15 cellular contexts compared by ENCODE assay signal in the genomic region with DNA sequence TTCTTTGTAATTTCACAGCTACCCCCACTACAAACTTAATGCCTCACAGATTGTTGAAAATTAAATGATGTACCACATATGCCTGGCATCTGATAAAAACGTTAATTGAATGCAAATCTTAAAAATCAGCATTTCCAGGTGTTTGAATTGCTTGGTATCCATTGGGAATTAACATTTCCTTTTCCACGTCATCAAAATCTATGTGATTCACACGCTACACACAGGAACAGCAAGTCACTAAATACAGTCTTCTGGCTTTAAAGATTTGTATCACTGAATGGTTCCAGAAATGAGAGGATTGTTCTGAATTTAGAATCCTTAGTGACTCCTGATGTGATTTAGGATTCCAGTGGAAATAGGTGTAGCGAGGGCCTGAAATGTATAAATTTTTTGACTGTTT. TPM values are rescaled to one million over a fixed set of nuclear protein-coding genes. Genes with fewer than 3 reads are reported as not detected.
DNase-seq lines count a peak whose midpoint lies in the region; TF ChIP-seq lines count a peak whose summit lies in the region.
"Had no signal": no experiment of that assay in that cellular context is flagged by ENCODE, and none has a peak within 500 bp of the region (broad histone marks: within the 10 kb centered on the region; RNA-seq: fewer than 3 reads in every experiment).

No MANE protein-coding gene starts in this region.

- H3K4me3 ChIP-seq in GM23248 (no peak overlapping the region), cardiac fibroblast (replicated peaks in 1 of 2; ENCODE audit: low read depth in 2 of 2, low read length in 2 of 2) (no peak overlapping the region)

- H3K4me3 Mint-ChIP-seq in HFFc6 = no peak overlapping the region
- H3K4me3 Mint-ChIP-seq: CD8-positive, alpha-beta T cell had no signal

- H2AFZ ChIP-seq in GM23248 = peak overlapping the region; percentile 54

- DNase-seq in GM23248 = peak; percentile 55
- DNase-seq in HFFc6 = no peak
- DNase-seq in cardiac fibroblast (ENCODE audit: low read depth in 2 of 2) = peak; percentile 7 to 70
- peak; percentile 2 for DNase-seq in fibroblast of the conjunctiva (ENCODE audit: low read depth)
- no peak for DNase-seq in KG1 (lab: John Stamatoyannopoulos, UW)
- no peak for DNase-seq in NCI-H1105 treated with DMSO at 0.1 percent for 48 hours (lab: John Stamatoyannopoulos, UW)
- no peak for DNase-seq in anterior cingulate cortex (lab: John Stamatoyannopoulos, UW)
- no peak for DNase-seq in stimulated activated CD4-positive, alpha-beta T cell treated with anti-CD3 and anti-CD28 coated beads, Interleukin-1b, Interleukin-23, amount 100 ng/mL, for 48 hours
- DNase-seq: BE2C; CD8-positive, alpha-beta T cell; COR-L47; DMS53; GF-D8; H7 had no signal

- H3K9me2 ChIP-seq in GM23248 (ENCODE audit: insufficient read depth) = no peaks in the 10 kb centered on the region

- WGBS in GM23248 (ENCODE audit: low coverage in 1 of 2, low lambda C conversion rate in 2 of 2, missing lambda C conversion rate in 2 of 2), 2 experiments = 18 to 23% methylated on average over 4 of the region's 4 CpGs

- H3K27ac Mint-ChIP-seq in HFFc6 = 0 out of 2 replicates have a peak overlapping the region, but pooled peaks have one; percentile 5
- H3K27ac Mint-ChIP-seq: CD8-positive, alpha-beta T cell had no signal

- peaks cover 13% of the 10 kb centered on the region for H3K4me1 Mint-ChIP-seq in HFFc6 (ENCODE audit: low read depth)

- H4K20me1 ChIP-seq in GM23248 (ENCODE audit: insufficient read depth) = no peaks in the 10 kb centered on the region

- no peaks in the 10 kb centered on the region for H3K27me3 ChIP-seq in GM23248 (replicated peaks; ENCODE audit: insufficient read depth)
- H3K27me3 ChIP-seq: BE2C had no signal

- H3K36me3 Mint-ChIP-seq in HFFc6 (ENCODE audit: low read depth) = no peaks in the 10 kb centered on the region
- H3K36me3 Mint-ChIP-seq: CD8-positive, alpha-beta T cell had no signal

- H3F3A ChIP-seq in GM23248 (ENCODE audit: insufficient read depth) = no peaks in the 10 kb centered on the region

- H3K9ac ChIP-seq in GM23248 = no peak overlapping the region

- no peaks in the 10 kb centered on the region; the same call in 1 of the 2 replicates for H3K9me3 Mint-ChIP-seq in HFFc6
- H3K9me3 Mint-ChIP-seq: CD8-positive, alpha-beta T cell had no signal

- H3K36me3 ChIP-seq in GM23248 (ENCODE audit: low read depth) = no peaks in the 10 kb centered on the region
- H3K36me3 ChIP-seq: BE2C had no signal

- TF ChIP-seq CTCF in HFFc6 (IDR thresholded peaks at IDR 0.05) (no peak), cardiac fibroblast (IDR thresholded peaks at IDR 0.05; ENCODE audit: low read depth, low read length) (no peak)

- peak overlapping the region; percentile 22 for H3K4me2 ChIP-seq in GM23248 (ENCODE audit: unreplicated experiment)

- H3K27ac ChIP-seq in GM23248 = no peak overlapping the region
- H3K27ac ChIP-seq: C4-2B had no signal

- H3K27me3 Mint-ChIP-seq in HFFc6 (ENCODE audit: insufficient read depth) = peaks cover 18% of the 10 kb centered on the region

- H3K9me3 ChIP-seq in GM23248 (ENCODE audit: low read depth) = no peaks in the 10 kb centered on the region
- H3K9me3 ChIP-seq: BE2C had no signal

- H3K79me2 ChIP-seq in GM23248 (ENCODE audit: insufficient read depth) = no peaks in the 10 kb centered on the region

- peaks cover 9% of the 10 kb centered on the region for H3K4me1 ChIP-seq in GM23248 (ENCODE audit: insufficient read depth)
- H3K4me1 ChIP-seq: BE2C had no signal

- in situ Hi-C loops in GM23248 (cut with MboI) = no loop called here

RNA-seq across cellular contexts. Expression of a gene that starts 24.6 kb away (rescaled TPM):
- total RNA-seq in GM23248 (2014; rRNA removed; shearing (Covaris generic)) = not detected in 2 replicates
- 1.6 and 1.7 TPM in 2 replicates for polyA plus RNA-seq in GM23248 (2016; fragmentation: Nextera tagmentation; extraction: Ambion mirVana)
- 1 to 10 TPM in 2 of 6 experiments, under 1 TPM in 2, not detected in 2; 0.31 to 2.1 (median 1.0) TPM for total RNA-seq in HFFc6 (2021; fragmentation: NEBNext Ultra II Directional; extraction: Animal tissue kit (Norgen Biotek cat#: 25700))

RNA-seq across cellular contexts. Expression of a gene that starts 25.7 kb away (rescaled TPM):
- total RNA-seq in GM23248 (2014; rRNA removed; shearing (Covaris generic)) = 8.2 and 9.8 TPM in 2 replicates
- polyA plus RNA-seq in GM23248 (2016; fragmentation: Nextera tagmentation; extraction: Ambion mirVana) = 0.51 TPM in 2 replicates
- total RNA-seq in HFFc6 (2021; fragmentation: NEBNext Ultra II Directional; extraction: Animal tissue kit (Norgen Biotek cat#: 25700)) = 1 to 10 TPM; 1.9 to 5.6 (median 4.5) TPM
- total RNA-seq: CD8-positive, alpha-beta T cell had no signal

RNA-seq across cellular contexts. Expression of a gene that starts 59.7 kb away (rescaled TPM):
- total RNA-seq in GM23248 (2014; rRNA removed; shearing (Covaris generic)) = 1.4 TPM in 1 of 2 replicates, not detected in the other
- polyA plus RNA-seq in GM23248 (2016; fragmentation: Nextera tagmentation; extraction: Ambion mirVana) = 0.30 TPM in 1 of 2 replicates, not detected in the other
- under 1 TPM; 0.15 to 0.45 (median 0.32) TPM for total RNA-seq in HFFc6 (2021; fragmentation: NEBNext Ultra II Directional; extraction: Animal tissue kit (Norgen Biotek cat#: 25700))
- total RNA-seq: CD8-positive, alpha-beta T cell; H7 had no signal

Comparison
In these comparisons a context has a peak if more than half of its experiments do, and no peak if none do; other contexts are left out.
1. DNase-seq: peak in GM23248 (single experiment), cardiac fibroblast (2 of 2) and fibroblast of the conjunctiva (single experiment); none in HFFc6 (single experiment), KG1 (single experiment), NCI-H1105 treated with DMSO at 0.1 percent for 48 hours (single experiment), anterior cingulate cortex (0 of 58) and stimulated activated CD4-positive, alpha-beta T cell treated with anti-CD3 and anti-CD28 coated beads, Interleukin-1b, Interleukin-23, amount 100 ng/mL, for 48 hours (single experiment).